Comparison of ENCODE assay signal across 8 cellular contexts in genomic region chr1:43970502-43970901, GRCh38. TPM values are rescaled to one million over a fixed set of nuclear protein-coding genes. Genes with fewer than 3 reads are reported as not detected.
A peak's percentile ranks its signal among the peaks of the same experiment; 100 is the strongest.
DNase-seq lines count a peak whose midpoint lies in the region; ATAC-seq, FAIRE-seq and TF ChIP-seq lines count a peak whose summit lies in the region.

No MANE protein-coding gene starts in this region.

- no peak for ATAC-seq in lung (ENCODE audit: insufficient read depth, low FRiP score)
- no peak for ATAC-seq in upper lobe of left lung (ENCODE audit: low FRiP score in 2 of 2)
- ATAC-seq in GM21737 (IDR thresholded peaks at IDR 0.05; ENCODE audit: unreplicated experiment) = no peak

- H3K4me2 ChIP-seq in astrocyte (ENCODE audit: low read length) = peak overlapping the region; percentile 95

- H3K9me3 Mint-ChIP-seq in activated naive CD4-positive, alpha-beta T cell treated with anti-CD3 and anti-CD28 coated beads, Interleukin-2, amount 50 U/mL, for 24 hours = no peaks in the 10 kb centered on the region
- no peaks in the 10 kb centered on the region for H3K9me3 Mint-ChIP-seq in astrocyte (ENCODE audit: unreplicated experiment)

- H3K79me2 ChIP-seq in astrocyte (ENCODE audit: insufficient read depth, low read length) = peaks cover 25% of the 10 kb centered on the region

- H2AFZ ChIP-seq in astrocyte (ENCODE audit: low read depth, low read length) = peak overlapping the region; percentile 74

- H3K9me3 ChIP-seq in astrocyte (ENCODE audit: insufficient read depth, low read depth, low read length) (no peaks in the 10 kb centered on the region), lung (ENCODE audit: control insufficient read depth in 2 of 2, insufficient read depth in 1 of 2, low read length in 1 of 2) (no peaks in the 10 kb centered on the region), upper lobe of left lung (no peaks in the 10 kb centered on the region)

- H3K27me3 ChIP-seq in astrocyte (ENCODE audit: insufficient read depth, low read length) = no peaks in the 10 kb centered on the region
- no peaks in the 10 kb centered on the region for H3K27me3 ChIP-seq in lung (ENCODE audit: control insufficient read depth, insufficient read depth)
- H3K27me3 ChIP-seq in upper lobe of left lung = no peaks in the 10 kb centered on the region

- H4K20me1 ChIP-seq in astrocyte (ENCODE audit: insufficient read depth, low read length) = peaks cover 12% of the 10 kb centered on the region

- in situ Hi-C loops in GM13977 (cut with MboI; ENCODE audit: low pct_unique_long_range_greater_than_20kb, low sequenced_read_pairs, unreplicated experiment) = no loop called here

- DNase-seq in activated naive CD4-positive, alpha-beta T cell treated with anti-CD3 and anti-CD28 coated beads, Interleukin-2, amount 50 U/mL, for 16 hours = no peak
- DNase-seq in astrocyte (ENCODE audit: low read depth) = no peak
- no peak for DNase-seq in lung (ENCODE audit: low spot score)
- no peak for DNase-seq in upper lobe of left lung
- DNase-seq in GM13977 (ENCODE audit: low spot score) = no peak
- no peak for DNase-seq in stimulated activated CD4-positive, alpha-beta T cell treated with anti-CD3 and anti-CD28 coated beads, Interleukin-15, amount 100 ng/mL, for 24 hours

- H3K27me3 Mint-ChIP-seq in activated naive CD4-positive, alpha-beta T cell treated with anti-CD3 and anti-CD28 coated beads, Interleukin-2, amount 50 U/mL, for 24 hours = no peaks in the 10 kb centered on the region
- no peaks in the 10 kb centered on the region for H3K27me3 Mint-ChIP-seq in astrocyte (ENCODE audit: low read depth, unreplicated experiment)

- TF ChIP-seq EP300 in upper lobe of left lung (IDR thresholded peaks at IDR 0.05) = no peak

- peaks cover 9% of the 10 kb centered on the region for H3K36me3 Mint-ChIP-seq in activated naive CD4-positive, alpha-beta T cell treated with anti-CD3 and anti-CD28 coated beads, Interleukin-2, amount 50 U/mL, for 24 hours
- H3K36me3 Mint-ChIP-seq in astrocyte (ENCODE audit: low read depth, unreplicated experiment) = peaks cover 14% of the 10 kb centered on the region

- no peak overlapping the region for H3K27ac ChIP-seq in astrocyte (ENCODE audit: low read depth, low read length)
- no peak overlapping the region for H3K27ac ChIP-seq in lung (ENCODE audit: low read depth in 1 of 2, low read length in 1 of 2)
- H3K27ac ChIP-seq in upper lobe of left lung = peak overlapping the region in 2 of 4 donors; percentile 24 to 27

- H3K4me1 Mint-ChIP-seq in activated naive CD4-positive, alpha-beta T cell treated with anti-CD3 and anti-CD28 coated beads, Interleukin-2, amount 50 U/mL, for 24 hours = peaks cover 32% of the 10 kb centered on the region
- H3K4me1 Mint-ChIP-seq in astrocyte (ENCODE audit: low read depth, unreplicated experiment) = peaks cover 6% of the 10 kb centered on the region

- 53 to 71% methylated on average over 5 of the region's 5 CpGs for WGBS in lung, 2 donors
- WGBS in upper lobe of left lung, 2 donors = 48 to 58% methylated on average over 4 to 5 of the region's 5 CpGs

- peak overlapping the region; percentile 85 for H3K9ac ChIP-seq in astrocyte (ENCODE audit: low read length)

- peak overlapping the region; percentile 97 for H3K4me3 ChIP-seq in astrocyte (ENCODE audit: insufficient read depth, low read depth, low read length)
- H3K4me3 ChIP-seq in lung = peak overlapping the region; percentile 71
- peak overlapping the region; percentile 71 to 93 (median 90) for H3K4me3 ChIP-seq in upper lobe of left lung

- FAIRE-seq in astrocyte (lab: Jason Lieb, UNC) = no peak

- peak overlapping the region; percentile 97 for H3K4me3 Mint-ChIP-seq in activated naive CD4-positive, alpha-beta T cell treated with anti-CD3 and anti-CD28 coated beads, Interleukin-2, amount 50 U/mL, for 24 hours
- H3K4me3 Mint-ChIP-seq in astrocyte (ENCODE audit: unreplicated experiment) = peak overlapping the region; percentile 96

- H3K27ac Mint-ChIP-seq in activated naive CD4-positive, alpha-beta T cell treated with anti-CD3 and anti-CD28 coated beads, Interleukin-2, amount 50 U/mL, for 24 hours = peak overlapping the region; percentile 96
- peak overlapping the region; percentile 70 for H3K27ac Mint-ChIP-seq in astrocyte (ENCODE audit: unreplicated experiment)

- TF ChIP-seq POLR2A in upper lobe of left lung (IDR thresholded peaks at IDR 0.05) = no peak

- no peak for TF ChIP-seq CTCF in astrocyte (IDR thresholded peaks at IDR 0.05; ENCODE audit: insufficient read depth, low read depth, low read length)
- no peak for TF ChIP-seq CTCF in lung (IDR thresholded peaks at IDR 0.05; ENCODE audit: control extremely low read depth, extremely low read depth)
- TF ChIP-seq CTCF in upper lobe of left lung (IDR thresholded peaks at IDR 0.05) = no peak
- TF ChIP-seq CTCF in GM13977 (IDR thresholded peaks at IDR 0.05; ENCODE audit: extremely low read depth, insufficient read depth, missing control alignments) = no peak

- H3K36me3 ChIP-seq in astrocyte (ENCODE audit: insufficient read depth, low read length) (peaks cover 3% of the 10 kb centered on the region), lung (ENCODE audit: control insufficient read depth in 2 of 2, insufficient read depth in 2 of 2, low read length in 2 of 2) (peaks cover under 1 to 19% of the 10 kb centered on the region in 2 donors), upper lobe of left lung (peaks cover 0 to 29% (median 15%) of the 10 kb centered on the region in 4 donors)

- H3K4me1 ChIP-seq in astrocyte (ENCODE audit: insufficient read depth, low read length) (peaks cover 14% of the 10 kb centered on the region), lung (ENCODE audit: control insufficient read depth in 2 of 2, insufficient read depth in 2 of 2, low read length in 2 of 2) (peaks cover 0 to 8% of the 10 kb centered on the region in 2 donors), upper lobe of left lung (peaks cover 16 to 33% (median 18%) of the 10 kb centered on the region in 4 donors)

RNA-seq across cellular contexts. Expression of gene DPH2, which starts 0.7 kb away (rescaled TPM):
- total RNA-seq in astrocyte = 26.9 and 31.6 TPM in 2 replicates
- total RNA-seq in lung = 10 to 100 TPM; 17.1 to 25.5 TPM
- polyA plus RNA-seq in lung = 10 to 100 TPM; 11.6 to 28.5 TPM
- 10 to 100 TPM; 12.9 to 30.4 (median 16.6) TPM for total RNA-seq in upper lobe of left lung

RNA-seq across cellular contexts. Expression of gene ATP6V0B, which starts 4.3 kb away (rescaled TPM):
- total RNA-seq in astrocyte = 175 and 202 TPM in 2 replicates
- 100 to 1,000 TPM in 1 of 2 donors, 10 to 100 TPM in 1; 71.2 to 192 TPM for total RNA-seq in lung
- polyA plus RNA-seq in lung = 100 to 1,000 TPM; 373 to 484 TPM
- 100 to 1,000 TPM in 5 of 6 donors, 10 to 100 TPM in 1; 98.0 to 225 (median 161) TPM for total RNA-seq in upper lobe of left lung

RNA-seq across cellular contexts. Expression of gene B4GALT2, which starts 8.5 kb away (rescaled TPM):
- total RNA-seq in astrocyte (56.6 and 56.9 TPM in 2 replicates), lung (10 to 100 TPM; 13.6 to 40.9 TPM), upper lobe of left lung (10 to 100 TPM; 11.5 to 33.0 (median 18.1) TPM)
- polyA plus RNA-seq in lung = 10 to 100 TPM; 28.9 to 32.2 TPM

RNA-seq across cellular contexts. Expression of gene CCDC24, which starts 20.9 kb away (rescaled TPM):
- total RNA-seq in astrocyte = 4.2 and 4.3 TPM in 2 replicates
- total RNA-seq in lung = 10 to 100 TPM in 1 of 2 donors, 1 to 10 TPM in 1; 9.9 to 20.1 TPM
- 10 to 100 TPM; 11.2 to 15.3 TPM for polyA plus RNA-seq in lung
- 10 to 100 TPM in 3 of 6 donors, 1 to 10 TPM in 3; 7.3 to 14.5 (median 10.0) TPM for total RNA-seq in upper lobe of left lung

RNA-seq across cellular contexts. Expression of gene IPO13, which starts 23.8 kb away (rescaled TPM):
- total RNA-seq in astrocyte (31.0 and 36.1 TPM in 2 replicates), lung (10 to 100 TPM in 1 of 2 donors, 1 to 10 TPM in 1; 7.3 to 35.4 TPM), upper lobe of left lung (10 to 100 TPM; 16.9 to 46.1 (median 24.1) TPM)
- 10 to 100 TPM; 16.6 to 18.1 TPM for polyA plus RNA-seq in lung
